In genomic region chr10:100267237-100268104, GRCh38 we compare ENCODE assay signal across 1 cellular context.
TF ChIP-seq lines count a peak whose summit lies in the region.

Gene CWF19L1, minus strand, starts transcription at chr10:100267638. Its CDS starts 45 bp downstream, at chr10:100267593.

TF ChIP-seq in HepG2, 621 proteins besides CTCF, POLR2A, EP300 and RAD21 (continued from another document and continues in another):
- TF ChIP-seq TSC22D2 (CRISPR knock-in tag; IDR thresholded peaks at IDR 0.05; ENCODE audit: borderline replicate concordance) (no peak), ZNF556 (CRISPR knock-in tag; IDR thresholded peaks at IDR 0.05; ENCODE audit: borderline replicate concordance) (peak; percentile 60; the same call in 1 of the 2 replicates), KDM3A (CRISPR knock-in tag; IDR thresholded peaks at IDR 0.05; ENCODE audit: low read depth) (no peak), EZH2 (conservative IDR thresholded peaks at IDR 0.05; ENCODE audit: low read depth, low read length) (no peak), TCF7L2 (IDR thresholded peaks at IDR 0.05; ENCODE audit: low read depth, low read length) (no peak), ZNF260 (CRISPR knock-in tag; IDR thresholded peaks at IDR 0.05; ENCODE audit: borderline replicate concordance, low read depth) (no peak), AGO2 (optimal IDR thresholded peaks at IDR 0.05; ENCODE audit: low read depth, low read length) (no peak), RAD51 (IDR thresholded peaks at IDR 0.05; ENCODE audit: borderline replicate concordance) (no peak), KAT8 (CRISPR knock-in tag; IDR thresholded peaks at IDR 0.05) (peak; percentile 99), ZSCAN5A (CRISPR knock-in tag; IDR thresholded peaks at IDR 0.05; ENCODE audit: borderline replicate concordance) (no peak), ZNF615 (CRISPR knock-in tag; IDR thresholded peaks at IDR 0.05; ENCODE audit: borderline replicate concordance) (no peak; the same call in 1 of the 2 replicates), PHB2 (IDR thresholded peaks at IDR 0.05; ENCODE audit: partially characterized antibody) (no peak), BORCS8-MEF2B (CRISPR knock-in tag; IDR thresholded peaks at IDR 0.05) (peak; percentile 64; the same call in 1 of the 2 replicates), ZNF275 (CRISPR knock-in tag; IDR thresholded peaks at IDR 0.05; ENCODE audit: borderline replicate concordance) (peak; percentile 43; the same call in 1 of the 2 replicates), MAX (IDR thresholded peaks at IDR 0.05) (peak; percentile 62), ZNF17 (CRISPR knock-in tag; IDR thresholded peaks at IDR 0.05) (no peak), GMEB2 (CRISPR knock-in tag; IDR thresholded peaks at IDR 0.05; ENCODE audit: low read depth) (no peak), ZNF552 (CRISPR knock-in tag; IDR thresholded peaks at IDR 0.05; ENCODE audit: borderline replicate concordance) (no peak), ZNF337 (CRISPR knock-in tag; IDR thresholded peaks at IDR 0.05; ENCODE audit: borderline replicate concordance, low read depth) (no peak), ZNF512B (CRISPR knock-in tag; IDR thresholded peaks at IDR 0.05; ENCODE audit: borderline replicate concordance) (no peak), ADNP (CRISPR knock-in tag; IDR thresholded peaks at IDR 0.05) (no peak), BRCA1 (CRISPR knock-in tag; IDR thresholded peaks at IDR 0.05) (no peak), PAXIP1 (CRISPR knock-in tag; conservative IDR thresholded peaks at IDR 0.05) (no peak; the same call in 1 of the 2 replicates), ARID2 (CRISPR knock-in tag; IDR thresholded peaks at IDR 0.05; ENCODE audit: borderline replicate concordance) (0 out of 2 replicates have a peak, but pooled peaks have one; percentile 43), SIN3A (IDR thresholded peaks at IDR 0.05; ENCODE audit: borderline replicate concordance, low read depth, low read length) (peak; percentile 85; the same call in 1 of the 2 replicates), KLF9 (CRISPR knock-in tag; IDR thresholded peaks at IDR 0.05; ENCODE audit: low read depth) (no peak), ZBTB34 (CRISPR knock-in tag; IDR thresholded peaks at IDR 0.05) (no peak), SKIL (CRISPR knock-in tag; IDR thresholded peaks at IDR 0.05; ENCODE audit: borderline replicate concordance) (no peak), SMYD3 (CRISPR knock-in tag; IDR thresholded peaks at IDR 0.05) (peak; percentile 70; the same call in 1 of the 2 replicates), ZNF432 (CRISPR knock-in tag; IDR thresholded peaks at IDR 0.05; ENCODE audit: borderline replicate concordance) (no peak), ZNF768 (CRISPR knock-in tag; IDR thresholded peaks at IDR 0.05) (0 out of 2 replicates have a peak, but pooled peaks have one; percentile 18), ETV5 (CRISPR knock-in tag; IDR thresholded peaks at IDR 0.05; ENCODE audit: borderline replicate concordance) (no peak; the same call in 1 of the 2 replicates), ZNF354B (CRISPR knock-in tag; IDR thresholded peaks at IDR 0.05) (no peak), CEBPG (CRISPR knock-in tag; IDR thresholded peaks at IDR 0.05) (peak; percentile 42; the same call in 1 of the 2 replicates), FOSL1 (CRISPR knock-in tag; IDR thresholded peaks at IDR 0.05; ENCODE audit: borderline replicate concordance) (no peak), JUN (CRISPR knock-in tag; IDR thresholded peaks at IDR 0.05) (no peak), ZNF414 (CRISPR knock-in tag; IDR thresholded peaks at IDR 0.05) (no peak), ZNF12 (CRISPR knock-in tag; IDR thresholded peaks at IDR 0.05) (0 out of 2 replicates have a peak, but pooled peaks have one; percentile 24), ZBED4 (CRISPR knock-in tag; IDR thresholded peaks at IDR 0.05; ENCODE audit: borderline replicate concordance) (no peak), NPAS2 (CRISPR knock-in tag; IDR thresholded peaks at IDR 0.05; ENCODE audit: borderline replicate concordance) (no peak)
